In the genomic region with DNA sequence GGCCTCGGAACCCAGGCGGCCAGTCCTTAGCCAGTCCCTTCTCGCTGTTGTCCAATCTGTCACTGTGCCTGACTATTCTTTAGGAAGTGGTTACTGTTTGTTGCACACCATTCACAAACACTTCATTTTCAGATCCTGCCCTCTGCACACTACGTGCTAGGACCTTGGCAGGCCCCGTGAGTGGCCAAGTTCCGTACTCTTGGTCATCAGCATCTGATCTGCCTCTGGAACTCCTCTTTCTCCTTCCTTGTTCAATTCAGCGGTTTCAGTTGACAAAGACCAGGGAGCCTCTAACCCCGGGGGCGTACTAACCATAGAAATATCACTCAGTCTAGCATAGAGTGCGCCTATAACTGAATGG, we compare ENCODE assay signal across 13 cellular contexts.
DNase-seq lines count a peak whose midpoint lies in the region; ATAC-seq, FAIRE-seq and TF ChIP-seq lines count a peak whose summit lies in the region.
"Had no signal": no experiment of that assay in that cellular context is flagged by ENCODE, and none has a peak within 500 bp of the region (broad histone marks: within the 10 kb centered on the region; RNA-seq: fewer than 3 reads in every experiment).

No MANE protein-coding gene starts in this region.

- TF ChIP-seq CTCF in HFFc6 (IDR thresholded peaks at IDR 0.05) (no peak), kidney (IDR thresholded peaks at IDR 0.05; ENCODE audit: borderline replicate concordance, extremely low read depth, insufficient read depth) (no peak)

- H3K27me3 Mint-ChIP-seq in HFFc6 (ENCODE audit: insufficient read depth): peaks cover 9% of the 10 kb centered on the region
- peaks cover 32 to 41% of the 10 kb centered on the region in 2 donors for H3K27me3 Mint-ChIP-seq in stimulated activated naive B cell treated with anti-CD40 and anti-IgM and Interleukin-4, amounts not matched to agents 10 μg/mL and 1 μg/mL and 100 μg/mL, for 72 hours

- H3K36me3 Mint-ChIP-seq in HFFc6 (ENCODE audit: low read depth): no peaks in the 10 kb centered on the region
- no peaks in the 10 kb centered on the region for H3K36me3 Mint-ChIP-seq in stimulated activated naive B cell treated with anti-CD40 and anti-IgM and Interleukin-4, amounts not matched to agents 10 μg/mL and 1 μg/mL and 100 μg/mL, for 72 hours

- peak overlapping the region; percentile 92 to 93 for H3K27ac ChIP-seq in kidney (ENCODE audit: low read depth in 2 of 2, low read length in 2 of 2)
- H3K27ac ChIP-seq: cardiac muscle cell had no signal

- H3K4me1 Mint-ChIP-seq in HFFc6 (ENCODE audit: low read depth): peaks cover 18% of the 10 kb centered on the region
- H3K4me1 Mint-ChIP-seq in stimulated activated naive B cell treated with anti-CD40 and anti-IgM and Interleukin-4, amounts not matched to agents 10 μg/mL and 1 μg/mL and 100 μg/mL, for 72 hours: peaks cover 9 to 23% of the 10 kb centered on the region in 2 donors

- H3K27ac Mint-ChIP-seq in HFFc6: no peak overlapping the region
- H3K27ac Mint-ChIP-seq in stimulated activated naive B cell treated with anti-CD40 and anti-IgM and Interleukin-4, amounts not matched to agents 10 μg/mL and 1 μg/mL and 100 μg/mL, for 72 hours: no peak overlapping the region

- H3K9me3 ChIP-seq in kidney (ENCODE audit: control insufficient read depth in 1 of 2, low read length in 2 of 2): no peaks in the 10 kb centered on the region

- peak overlapping the region in 1 of 2 donors; percentile 49 for H3K4me3 ChIP-seq in kidney (ENCODE audit: low read length in 2 of 2)
- H3K4me3 ChIP-seq: cardiac muscle cell had no signal

- no peak for ATAC-seq in stimulated activated naive B cell treated with anti-CD40 and anti-IgM and Interleukin-4, amounts not matched to agents 10 μg/mL and 1 μg/mL and 100 μg/mL, for 72 hours (replicated peaks)
- ATAC-seq in HG02973 (IDR thresholded peaks at IDR 0.05; ENCODE audit: unreplicated experiment): no peak
- ATAC-seq: left colon had no signal

- intact Hi-C loops in kidney (cut with DNase I): no loop called here

- DNase-seq in HFFc6 (no peak), SIG-M5 treated with dmso at 0.1 percent for 504 hours (lab: John Stamatoyannopoulos, UW; ENCODE audit: unreplicated experiment) (peak; percentile 85), kidney (no peak), NCI-H1417 treated with DMSO at 0.1 percent for 48 hours (lab: John Stamatoyannopoulos, UW) (no peak)
- no peak for DNase-seq in stimulated activated naive B cell treated with anti-CD40 and anti-IgM and Interleukin-4, amounts not matched to agents 10 μg/mL and 1 μg/mL and 100 μg/mL, for 72 hours
- DNase-seq in activated T-cell treated with anti-CD3 and anti-CD28 coated beads, Interleukin-2, amount 50 U/mL, for 1 hour: no peak
- DNase-seq: activated T-cell treated with anti-CD3 and anti-CD28 coated beads for 4 hours, DND-41, left colon, NCI-H82, T-helper 9 cell had no signal

- H3K36me3 ChIP-seq in kidney (ENCODE audit: control insufficient read depth in 1 of 2, insufficient read depth in 2 of 2, low read length in 2 of 2): no peaks in the 10 kb centered on the region
- H3K36me3 ChIP-seq: cardiac muscle cell had no signal

- no peaks in the 10 kb centered on the region for H3K9me3 Mint-ChIP-seq in HFFc6
- no peaks in the 10 kb centered on the region for H3K9me3 Mint-ChIP-seq in stimulated activated naive B cell treated with anti-CD40 and anti-IgM and Interleukin-4, amounts not matched to agents 10 μg/mL and 1 μg/mL and 100 μg/mL, for 72 hours

- peak overlapping the region; percentile 3; the same call in 1 of the 2 replicates for H3K4me3 Mint-ChIP-seq in HFFc6
- peak overlapping the region; percentile 40 to 55 for H3K4me3 Mint-ChIP-seq in stimulated activated naive B cell treated with anti-CD40 and anti-IgM and Interleukin-4, amounts not matched to agents 10 μg/mL and 1 μg/mL and 100 μg/mL, for 72 hours

- H3K4me1 ChIP-seq in kidney (ENCODE audit: control insufficient read depth in 1 of 2, insufficient read depth in 1 of 2, low read depth in 1 of 2, low read length in 2 of 2): peaks cover 29% of the 10 kb centered on the region in 2 donors

- H3K9ac ChIP-seq in kidney (ENCODE audit: low read length in 2 of 2): peak overlapping the region in 1 of 2 donors; percentile 63

- FAIRE-seq in kidney (lab: Jason Lieb, UNC): no peak
